Comparison of ENCODE assay signal across 8 cellular contexts in genomic region chr10:58512470-58513188, GRCh38.
DNase-seq lines count a peak whose midpoint lies in the region; ATAC-seq and TF ChIP-seq lines count a peak whose summit lies in the region.

Gene BICC1, plus strand, starts transcription at chr10:58512872. Its CDS starts 272 bp downstream, at chr10:58513144.

- peak; percentile 14 for DNase-seq in activated CD4-positive, alpha-beta T cell treated with anti-CD3 and anti-CD28 coated beads for 48 hours
- no peak for DNase-seq in activated CD4-positive, alpha-beta T cell treated with anti-CD3 and anti-CD28 coated beads, Interleukin-2, amount 50 U/mL, for 1 hour
- DNase-seq in NCI-H146 (lab: John Stamatoyannopoulos, UW) = peak; percentile 50
- DNase-seq in astrocyte of the cerebellum (ENCODE audit: low read depth) = no peak
- peak; percentile 51 for DNase-seq in hepatic stellate cell (ENCODE audit: low spot score)
- peak; percentile 17 for DNase-seq in pons (ENCODE audit: low spot score)
- DNase-seq in AML-193 (lab: John Stamatoyannopoulos, UW) = no peak

- in situ Hi-C loops in astrocyte of the cerebellum (cut with HindIII; ENCODE audit: low sequenced_read_pairs) = no loop called here

- TF ChIP-seq CTCF in astrocyte of the cerebellum (IDR thresholded peaks at IDR 0.05; ENCODE audit: low read depth, low read length, missing control alignments) = no peak

- peak within 1 kb of the TSS; percentile 75 for H3K4me3 ChIP-seq in astrocyte of the cerebellum (ENCODE audit: low read depth, low read length)

- no peak for ATAC-seq in GM18511 (IDR thresholded peaks at IDR 0.05; ENCODE audit: unreplicated experiment)

Comparison
In these comparisons a context has a peak if more than half of its experiments do, and no peak if none do; other contexts are left out.
1. DNase-seq: peak in activated CD4-positive, alpha-beta T cell treated with anti-CD3 and anti-CD28 coated beads for 48 hours (single experiment), NCI-H146 (single experiment), hepatic stellate cell (single experiment) and pons (single experiment); none in activated CD4-positive, alpha-beta T cell treated with anti-CD3 and anti-CD28 coated beads, Interleukin-2, amount 50 U/mL, for 1 hour (single experiment), astrocyte of the cerebellum (single experiment) and AML-193 (0 of 2).